In genomic region chr15:43800286-43801136, GRCh38 we compare ENCODE assay signal across 8 cellular contexts. TPM values are rescaled to one million over a fixed set of nuclear protein-coding genes. Genes with fewer than 3 reads are reported as not detected.
A peak's percentile ranks its signal among the peaks of the same experiment; 100 is the strongest.
DNase-seq lines count a peak whose midpoint lies in the region; ATAC-seq and TF ChIP-seq lines count a peak whose summit lies in the region.

HYPK (plus strand) TSS chr15:43800599; CDS start chr15:43800623, 24 bp downstream.

- intact Hi-C loops in T-helper 2 cell treated with Interferon-gamma antibody and Interleukin-4, amounts not matched to agents 100 ng/mL and 5 ng/mL, for 36 hours (cut with micrococcal nuclease), result loop anchor here (1.0 kb wide), 2 partner anchors 8 to 24 kb away; partner anchors contain the start of genes MFAP1 and SERF2
- intact Hi-C loops in uterus (cut with DNase I; ENCODE audit: low total_unique reads), result no loop called here

- peaks cover 0 to 42% of the 10 kb centered on the region in 2 donors for H3K4me1 ChIP-seq in right atrium auricular region
- peaks cover 0 to 5% of the 10 kb centered on the region in 2 donors for H3K4me1 ChIP-seq in uterus

- H3K36me3 ChIP-seq in right atrium auricular region (peaks cover 62% of the 10 kb centered on the region), uterus (no peaks in the 10 kb centered on the region)

- peak; percentile 86 for ATAC-seq in HG02759 (IDR thresholded peaks at IDR 0.05; ENCODE audit: unreplicated experiment)

- DNase-seq in NCI-H1694 (lab: John Stamatoyannopoulos, UW) (peak; percentile 49), right atrium auricular region (ENCODE audit: low spot score) (peak; percentile 96), putamen (ENCODE audit: low spot score) (peak; percentile 94), uterus (peak; percentile 93)

- peak; percentile 63 to 71 for TF ChIP-seq POLR2A in uterus (IDR thresholded peaks at IDR 0.05)

- H3K4me3 ChIP-seq in GM12875 (ENCODE audit: low read depth, low read length) (peak within 1 kb of the TSS; percentile 81), right atrium auricular region (peak within 1 kb of the TSS; percentile 71 to 95), uterus (peak within 1 kb of the TSS; percentile 85 to 93)

- H3K9me3 ChIP-seq in right atrium auricular region (no peaks in the 10 kb centered on the region), uterus (no peaks in the 10 kb centered on the region)

- H3K27ac ChIP-seq in angular gyrus (ENCODE audit: low read depth, low read length) (peak within 1 kb of the TSS; percentile 100), right atrium auricular region (peak within 1 kb of the TSS; percentile 94 to 95), uterus (peak within 1 kb of the TSS; percentile 88 to 97)

- TF ChIP-seq CTCF in GM12875 (IDR thresholded peaks at IDR 0.05; ENCODE audit: borderline replicate concordance, insufficient read depth, low read depth, low read length) (no peak), right atrium auricular region (IDR thresholded peaks at IDR 0.05) (no peak), uterus (IDR thresholded peaks at IDR 0.05) (peak in 1 of 4 experiments; percentile 6)

- H3K27me3 ChIP-seq in right atrium auricular region (no peaks in the 10 kb centered on the region), uterus (no peaks in the 10 kb centered on the region)

RNA-seq across cellular contexts. Expression of gene HYPK, which starts in this region (rescaled TPM):
- 15.4 and 18.4 TPM in 2 replicates for total RNA-seq in T-helper 2 cell treated with Interferon-gamma antibody and Interleukin-4, amounts not matched to agents 100 ng/mL and 5 ng/mL, for 36 hours
- 10 to 100 TPM; 15.0 to 16.5 TPM for total RNA-seq in right atrium auricular region
- 10 to 100 TPM in 3 of 4 donors, 1 to 10 TPM in 1; 4.8 to 42.3 (median 14.1) TPM for total RNA-seq in uterus

Comparison
In these comparisons a context has a peak if more than half of its experiments do, and no peak if none do; other contexts are left out.
1. Peak in every context shown above with its lines: DNase-seq, ATAC-seq, H3K4me3 ChIP-seq and H3K27ac ChIP-seq.